11 cellular contexts compared by ENCODE assay signal in genomic region chr1:9267827-9268581, GRCh38.
"Had no signal": no experiment of that assay in that cellular context is flagged by ENCODE, and none has a peak within 500 bp of the region (broad histone marks: within the 10 kb centered on the region; RNA-seq: fewer than 3 reads in every experiment).

No MANE protein-coding gene starts in this region.

- H3K27ac ChIP-seq: epithelial cell of prostate, left lung, lower lobe of right lung, thoracic aorta had no signal

- H3K4me3 ChIP-seq: esophagus muscularis mucosa, left lung, lower lobe of right lung, sigmoid colon, skin epidermis, stomach, thoracic aorta had no signal

- FAIRE-seq: endometrium, keratinocyte, urothelium cell line had no signal

- H3K9me3 ChIP-seq: esophagus muscularis mucosa, left lung, lower lobe of right lung, sigmoid colon, stomach, thoracic aorta had no signal

- H3K4me1 ChIP-seq: left lung, lower lobe of right lung had no signal

- H3K27me3 ChIP-seq: esophagus muscularis mucosa, left lung, sigmoid colon, stomach had no signal
